ENCODE assay signal across 27 cellular contexts in the genomic region with DNA sequence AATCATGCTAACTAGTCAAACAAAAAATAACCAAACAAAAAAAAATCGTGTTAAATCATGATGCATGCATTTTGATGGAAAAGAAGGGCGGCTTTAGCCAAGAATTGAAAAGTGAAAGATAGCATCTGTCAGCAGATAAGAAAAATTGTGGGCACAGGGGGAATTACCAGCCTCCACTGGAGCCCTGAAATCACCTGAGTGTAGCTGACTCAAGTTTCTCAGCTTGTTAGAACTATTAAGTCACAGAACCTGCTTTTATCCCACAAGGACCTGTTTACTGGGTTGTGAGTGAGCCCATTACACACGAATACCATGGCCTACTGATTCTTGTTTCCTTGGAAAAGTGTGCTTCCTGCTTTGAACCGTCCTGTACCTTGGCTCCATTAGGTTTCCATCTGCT.
"Had no signal": no experiment of that assay in that cellular context is flagged by ENCODE, and none has a peak within 500 bp of the region (broad histone marks: within the 10 kb centered on the region; RNA-seq: fewer than 3 reads in every experiment).

No MANE protein-coding gene starts in this region.

- H3K9me3 ChIP-seq: esophagus squamous epithelium, gastroesophageal sphincter, sigmoid colon, SJCRH30, upper lobe of left lung had no signal

- H3K27ac Mint-ChIP-seq: activated naive CD8-positive, alpha-beta T cell; activated T-cell treated with anti-CD3 and anti-CD28 coated beads, Interleukin-2, amount 50 U/mL, for 72 hours; endodermal cell; mesothelial cell of epicardium; naive thymus-derived CD8-positive, alpha-beta T cell; neural progenitor cell; progenitor cell of endocrine pancreas; stimulated activated effector memory CD8-positive, alpha-beta T cell treated with anti-CD3 and anti-CD28 coated beads, Interleukin-12 subunit alpha, Interleukin-12 subunit beta, amount 100 ng/mL, for 72 hours; T-cell; T-helper 2 cell treated with Interferon-gamma antibody and Interleukin-4, amounts not matched to agents 5 μg/mL and 100 μg/mL, for 36 hours had no signal

- H3K36me3 Mint-ChIP-seq: activated naive CD8-positive, alpha-beta T cell; mesothelial cell of epicardium; naive thymus-derived CD8-positive, alpha-beta T cell; neural progenitor cell; stimulated activated effector memory CD8-positive, alpha-beta T cell treated with anti-CD3 and anti-CD28 coated beads, Interleukin-12 subunit alpha, Interleukin-12 subunit beta, amount 100 ng/mL, for 72 hours; T-cell had no signal

- DNase-seq: activated effector memory CD4-positive, alpha-beta T cell treated with anti-CD3 and anti-CD28 coated beads, Interleukin-2, amount 50 U/mL, for 16 hours; amniotic stem cell; cerebellar nuclear complex; endodermal cell; esophagus squamous epithelium; head of caudate nucleus; hypothalamus; left ventricle myocardium superior; mammary epithelial cell; naive thymus-derived CD8-positive, alpha-beta T cell; retina; sigmoid colon; SJCRH30; T-cell; upper lobe of left lung had no signal

- H3K4me1 ChIP-seq: esophagus squamous epithelium, gastroesophageal sphincter, neural progenitor cell, sigmoid colon, SJCRH30, upper lobe of left lung had no signal

- ATAC-seq: activated CD4-positive, CD25-positive, alpha-beta regulatory T cell treated with anti-CD3 and anti-CD28 coated beads, Interleukin-2, amount 50 U/mL, for 24 hours; gastroesophageal sphincter; left ventricle myocardium superior; naive thymus-derived CD8-positive, alpha-beta T cell; stimulated activated effector memory CD8-positive, alpha-beta T cell treated with anti-CD3 and anti-CD28 coated beads, Interleukin-12 subunit alpha, Interleukin-12 subunit beta, amount 100 ng/mL, for 72 hours; T-cell had no signal

- H2AFZ ChIP-seq: neural progenitor cell had no signal

- H3K9me3 Mint-ChIP-seq: activated T-cell treated with anti-CD3 and anti-CD28 coated beads, Interleukin-2, amount 50 U/mL, for 72 hours; endodermal cell; naive thymus-derived CD8-positive, alpha-beta T cell; stimulated activated effector memory CD8-positive, alpha-beta T cell treated with anti-CD3 and anti-CD28 coated beads, Interleukin-12 subunit alpha, Interleukin-12 subunit beta, amount 100 ng/mL, for 72 hours; T-cell; T-helper 2 cell treated with Interferon-gamma antibody and Interleukin-4, amounts not matched to agents 5 μg/mL and 100 μg/mL, for 36 hours had no signal

- H3K27me3 Mint-ChIP-seq: progenitor cell of endocrine pancreas had no signal

- H3K4me3 ChIP-seq: coronary artery, esophagus squamous epithelium, gastroesophageal sphincter, neural progenitor cell, sigmoid colon, SJCRH30, smooth muscle cell, upper lobe of left lung had no signal

- H3K36me3 ChIP-seq: esophagus squamous epithelium, gastroesophageal sphincter, neural progenitor cell, sigmoid colon, SJCRH30, upper lobe of left lung had no signal

- H3K27me3 ChIP-seq: esophagus squamous epithelium, gastroesophageal sphincter, neural progenitor cell, sigmoid colon, SJCRH30, upper lobe of left lung had no signal

- H3K4me1 Mint-ChIP-seq: mesothelial cell of epicardium; naive thymus-derived CD8-positive, alpha-beta T cell; neural progenitor cell; stimulated activated effector memory CD8-positive, alpha-beta T cell treated with anti-CD3 and anti-CD28 coated beads, Interleukin-12 subunit alpha, Interleukin-12 subunit beta, amount 100 ng/mL, for 72 hours; T-cell had no signal

- H3K27ac ChIP-seq: coronary artery, esophagus squamous epithelium, gastroesophageal sphincter, neural progenitor cell, sigmoid colon, SJCRH30, upper lobe of left lung, VCaP had no signal

- H3K4me3 Mint-ChIP-seq: activated naive CD8-positive, alpha-beta T cell; activated T-cell treated with anti-CD3 and anti-CD28 coated beads, Interleukin-2, amount 50 U/mL, for 72 hours; endodermal cell; mesothelial cell of epicardium; naive thymus-derived CD8-positive, alpha-beta T cell; neural progenitor cell; stimulated activated effector memory CD8-positive, alpha-beta T cell treated with anti-CD3 and anti-CD28 coated beads, Interleukin-12 subunit alpha, Interleukin-12 subunit beta, amount 100 ng/mL, for 72 hours; T-cell; T-helper 2 cell treated with Interferon-gamma antibody and Interleukin-4, amounts not matched to agents 5 μg/mL and 100 μg/mL, for 36 hours had no signal

- H3K9ac ChIP-seq: neural progenitor cell had no signal

- H3K4me2 ChIP-seq: neural progenitor cell, smooth muscle cell had no signal
